ENCODE assay signal across 11 cellular contexts in genomic region chr4:109690690-109691410, GRCh38. TPM values are rescaled to one million over a fixed set of nuclear protein-coding genes. Genes with fewer than 3 reads are reported as not detected.
DNase-seq lines count a peak whose midpoint lies in the region; ATAC-seq and TF ChIP-seq lines count a peak whose summit lies in the region.
"Had no signal": no experiment of that assay in that cellular context is flagged by ENCODE, and none has a peak within 500 bp of the region (broad histone marks: within the 10 kb centered on the region; RNA-seq: fewer than 3 reads in every experiment).

No MANE protein-coding gene starts in this region.

- no peaks in the 10 kb centered on the region for H3K9me2 ChIP-seq in PC-3 (replicated peaks; ENCODE audit: low read length)

- no peak overlapping the region for H3K27ac ChIP-seq in DND-41 (ENCODE audit: low read length)
- H3K27ac ChIP-seq in PC-3 (ENCODE audit: low read length) = no peak overlapping the region
- H3K27ac ChIP-seq: C4-2B, right atrium auricular region had no signal

- BruUV-seq in PC-3 (replicated peaks; lab: Mats Ljungman, UMichigan) = no TSS peak

- no peaks in the 10 kb centered on the region for H3K9me3 Mint-ChIP-seq in activated CD4-positive, alpha-beta memory T cell treated with anti-CD3 and anti-CD28 coated beads, Interleukin-2, amount 10 ng/mL, durations not matched to agents 7 days and 5 days

- no peaks in the 10 kb centered on the region for H3K27me3 Mint-ChIP-seq in activated CD4-positive, alpha-beta memory T cell treated with anti-CD3 and anti-CD28 coated beads, Interleukin-2, amount 10 ng/mL, durations not matched to agents 7 days and 5 days

- H3K36me3 Mint-ChIP-seq in activated CD4-positive, alpha-beta memory T cell treated with anti-CD3 and anti-CD28 coated beads, Interleukin-2, amount 10 ng/mL, durations not matched to agents 7 days and 5 days (ENCODE audit: low read depth) = peaks cover 68% of the 10 kb centered on the region

- no peak overlapping the region for H2AFZ ChIP-seq in DND-41 (ENCODE audit: low read depth, low read length)
- no peak overlapping the region for H2AFZ ChIP-seq in PC-3 (ENCODE audit: low read length)

- H3K9ac ChIP-seq in DND-41 (ENCODE audit: low read depth, low read length) (no peak overlapping the region), PC-3 (ENCODE audit: low read length) (no peak overlapping the region)

- peak; percentile 75 for ATAC-seq in DND-41 (ENCODE audit: insufficient read depth, low read depth)
- peak; percentile 78 for ATAC-seq in GM19372 (IDR thresholded peaks at IDR 0.05; ENCODE audit: low read depth, unreplicated experiment)
- peak; percentile 83 for ATAC-seq in HG02981 (IDR thresholded peaks at IDR 0.05; ENCODE audit: unreplicated experiment)
- ATAC-seq in PC-3 = no peak
- ATAC-seq: esophagus mucosa had no signal

- no peaks in the 10 kb centered on the region for H3K27me3 ChIP-seq in DND-41 (ENCODE audit: insufficient read depth, low read length, poor library complexity)
- no peaks in the 10 kb centered on the region for H3K27me3 ChIP-seq in PC-3 (ENCODE audit: low read length)
- H3K27me3 ChIP-seq: right atrium auricular region had no signal

- CTCF ChIA-PET in activated CD4-positive, alpha-beta memory T cell treated with anti-CD3 and anti-CD28 coated beads, Interleukin-2, amount 10 ng/mL, durations not matched to agents 7 days and 5 days (lab: Charles Lee) = interaction anchor here (0.7 to 2.1 kb wide), 5 partner anchors 9 to 258 kb away, joined by 3 to 12 read pairs (median 3); partner anchors contain the start of genes CASP6 and SEC24B
- CTCF ChIA-PET in PC-3 (lab: Charles Lee) = no interaction called here

- no peaks in the 10 kb centered on the region for H3F3A ChIP-seq in PC-3 (ENCODE audit: low read length, unreplicated experiment)

- no peak overlapping the region for H3K4me3 Mint-ChIP-seq in activated CD4-positive, alpha-beta memory T cell treated with anti-CD3 and anti-CD28 coated beads, Interleukin-2, amount 10 ng/mL, durations not matched to agents 7 days and 5 days

- H3K79me2 ChIP-seq in DND-41 (ENCODE audit: insufficient read depth, low read length) (0 out of 2 replicates have a peak, but pooled peaks cover 3% of the 10 kb centered on the region), PC-3 (ENCODE audit: low read length) (no peaks in the 10 kb centered on the region)

- TF ChIP-seq CTCF in DND-41 (IDR thresholded peaks at IDR 0.05; ENCODE audit: borderline replicate concordance, extremely low read depth, low read length, poor library complexity, severe bottlenecking) (no peak), PC-3 (conservative IDR thresholded peaks at IDR 0.05; ENCODE audit: low read depth, low read length) (no peak)

- H3K4me1 Mint-ChIP-seq in activated CD4-positive, alpha-beta memory T cell treated with anti-CD3 and anti-CD28 coated beads, Interleukin-2, amount 10 ng/mL, durations not matched to agents 7 days and 5 days = peaks cover 35% of the 10 kb centered on the region

- peak overlapping the region; percentile 64 for H3K27ac Mint-ChIP-seq in activated CD4-positive, alpha-beta memory T cell treated with anti-CD3 and anti-CD28 coated beads, Interleukin-2, amount 10 ng/mL, durations not matched to agents 7 days and 5 days

- no peak overlapping the region for H3K4me2 ChIP-seq in DND-41 (ENCODE audit: insufficient read depth, low read length)
- H3K4me2 ChIP-seq in PC-3 (ENCODE audit: low read length) = no peak overlapping the region

- H3K36me3 ChIP-seq in DND-41 (ENCODE audit: insufficient read depth, low read length) (peaks cover 80% of the 10 kb centered on the region), PC-3 (ENCODE audit: low read depth, low read length) (peaks cover 18% of the 10 kb centered on the region)

- H3K4me3 ChIP-seq in DND-41 (ENCODE audit: low read depth in 1 of 2, low read length in 2 of 2) (no peak overlapping the region), PC-3 (ENCODE audit: low read length) (no peak overlapping the region)
- H3K4me3 ChIP-seq: right atrium auricular region had no signal

- intact Hi-C loops in PC-3 (cut with micrococcal nuclease) = no loop called here
- intact Hi-C loops in cardiac septum (cut with DNase I) = no loop called here

- no peaks in the 10 kb centered on the region for H3K4me1 ChIP-seq in DND-41 (ENCODE audit: insufficient read depth, low read length)
- no peaks in the 10 kb centered on the region for H3K4me1 ChIP-seq in PC-3 (ENCODE audit: insufficient read depth, low read length)
- H3K4me1 ChIP-seq: right atrium auricular region had no signal

- POLR2A ChIA-PET in activated CD4-positive, alpha-beta memory T cell treated with anti-CD3 and anti-CD28 coated beads, Interleukin-2, amount 10 ng/mL, durations not matched to agents 7 days and 5 days (lab: Charles Lee) = interaction anchor here (0.8 to 2.9 kb wide), 7 partner anchors 8 to 131 kb away, joined by 3 to 33 read pairs (median 5); partner anchors contain the start of genes CASP6 and MCUB
- POLR2A ChIA-PET in PC-3 (lab: Charles Lee; ENCODE audit: unreplicated experiment) = interaction anchor here (0.5 kb wide), 1 partner anchor 8 kb away, joined by 4 read pairs; no protein-coding TSS in a partner anchor

- H3K9me3 ChIP-seq in DND-41 (ENCODE audit: insufficient read depth, low read length, severe bottlenecking) = no peaks in the 10 kb centered on the region
- no peaks in the 10 kb centered on the region for H3K9me3 ChIP-seq in PC-3 (ENCODE audit: low read length)
- H3K9me3 ChIP-seq: right atrium auricular region had no signal

- DNase-seq in DND-41 (no peak), PC-3 (no peak), cardiac septum (ENCODE audit: low spot score) (no peak), SKM-1 treated with dmso at 0.1 percent for 144 hours (lab: John Stamatoyannopoulos, UW; ENCODE audit: unreplicated experiment) (no peak), amygdala (lab: John Stamatoyannopoulos, UW) (no peak)
- DNase-seq in activated CD4-positive, alpha-beta memory T cell treated with anti-CD3 and anti-CD28 coated beads, Interleukin-2, amount 10 ng/mL, durations not matched to agents 7 days and 5 days = no peak

- H4K20me1 ChIP-seq in DND-41 (ENCODE audit: insufficient read depth, low read length) (peaks cover 4% of the 10 kb centered on the region; the same call in 1 of the 2 replicates), PC-3 (ENCODE audit: low read length) (no peaks in the 10 kb centered on the region)

RNA-seq across cellular contexts. Expression of gene CASP6, which starts 12.4 kb away (rescaled TPM):
- 10 to 100 TPM; 30.5 to 32.4 TPM for total RNA-seq in activated CD4-positive, alpha-beta memory T cell treated with anti-CD3 and anti-CD28 coated beads, Interleukin-2, amount 10 ng/mL, durations not matched to agents 7 days and 5 days
- total RNA-seq in PC-3 (2014; rRNA removed) (33.7 and 36.7 TPM in 2 replicates), cardiac septum (3.8 TPM)

RNA-seq across cellular contexts. Expression of gene PLA2G12A, which starts 39.0 kb away (rescaled TPM):
- total RNA-seq in activated CD4-positive, alpha-beta memory T cell treated with anti-CD3 and anti-CD28 coated beads, Interleukin-2, amount 10 ng/mL, durations not matched to agents 7 days and 5 days = 10 to 100 TPM; 13.2 to 15.3 TPM
- total RNA-seq in PC-3 (2014; rRNA removed) (51.6 and 53.3 TPM in 2 replicates), cardiac septum (37.7 TPM)
